Comparison of ENCODE assay signal across 9 cellular contexts in genomic region chr19:4295972-4296771, GRCh38. TPM values are rescaled to one million over a fixed set of nuclear protein-coding genes. Genes with fewer than 3 reads are reported as not detected.
DNase-seq lines count a peak whose midpoint lies in the region; ATAC-seq, FAIRE-seq and TF ChIP-seq lines count a peak whose summit lies in the region.
"Had no signal": no experiment of that assay in that cellular context is flagged by ENCODE, and none has a peak within 500 bp of the region (broad histone marks: within the 10 kb centered on the region; RNA-seq: fewer than 3 reads in every experiment).

No MANE protein-coding gene starts in this region.

- no peak for TF ChIP-seq RAD21 in HepG2 (CRISPR knock-in tag; IDR thresholded peaks at IDR 0.05)

- DNase-seq in HepG2 (ENCODE audit: low spot score) (no peak), right lobe of liver (no peak), NCI-H446 treated with DMSO at 0.1 percent for 48 hours (lab: John Stamatoyannopoulos, UW) (peak; percentile 88), frontal cortex (ENCODE audit: low spot score in 2 of 2) (peak; percentile 74 to 78), MM.1S (no peak), esophagus squamous epithelium (lab: John Stamatoyannopoulos, UW) (no peak), HPDE6-E6E7 (ENCODE audit: extremely low spot score) (no peak)
- no peak for DNase-seq in stimulated activated CD4-positive, alpha-beta T cell treated with anti-CD3 and anti-CD28 coated beads, Interleukin-2, amount 100 ng/mL, for 48 hours

- intact Hi-C loops in HepG2 (cut with micrococcal nuclease; ENCODE audit: unreplicated experiment) (no loop called here), right lobe of liver (cut with DNase I) (no loop called here), esophagus squamous epithelium (cut with DNase I) (no loop called here)

- peaks cover 0 to 2% of the 10 kb centered on the region in 2 experiments; a peak in 1 of 5 replicates for H3K27me3 ChIP-seq in HepG2 (ENCODE audit: control insufficient read depth in 1 of 2, insufficient read depth in 2 of 2, low read length in 2 of 2)
- no peaks in the 10 kb centered on the region for H3K27me3 ChIP-seq in right lobe of liver
- H3K27me3 ChIP-seq in MM.1S (replicated peaks; ENCODE audit: insufficient read depth, low read length), result peaks cover 82% of the 10 kb centered on the region
- H3K27me3 ChIP-seq in esophagus squamous epithelium, result peaks cover 0 to 35% (median 0%) of the 10 kb centered on the region in 4 donors

- no TSS peak for BruUV-seq in HepG2 (replicated peaks; lab: Mats Ljungman, UMichigan)

- TF ChIP-seq CTCF in HepG2 (CRISPR knock-in tag; IDR thresholded peaks at IDR 0.05) (no peak), right lobe of liver (IDR thresholded peaks at IDR 0.05) (no peak), MM.1S (IDR thresholded peaks at IDR 0.05; ENCODE audit: low read length) (no peak), esophagus squamous epithelium (IDR thresholded peaks at IDR 0.05) (no peak)

- WGBS in HepG2 (ENCODE audit: low lambda C conversion rate), result 54% methylated on average over 8 of the region's 14 CpGs
- 69% methylated on average over 11 of the region's 14 CpGs for WGBS in right lobe of liver (ENCODE audit: insufficient coverage, low coverage, low lambda C conversion rate, missing lambda C conversion rate)
- 15 to 53% methylated on average over 4 to 9 of the region's 14 CpGs for WGBS in esophagus squamous epithelium, 2 donors

- in situ Hi-C loops in HepG2 (cut with HindIII; ENCODE audit: extremely low pct_ligation_motif_present, low pct_unique_long_range_greater_than_20kb), result no loop called here

- H3K4me2 ChIP-seq in HepG2 (ENCODE audit: low read depth, low read length) (no peak overlapping the region), MM.1S (ENCODE audit: low read depth, low read length) (no peak overlapping the region)

- H3K9ac ChIP-seq in HepG2 (ENCODE audit: insufficient read depth, low read depth, low read length) (no peak overlapping the region), MM.1S (ENCODE audit: low read length) (no peak overlapping the region)

- POLR2A ChIA-PET in HepG2 (lab: Yijun Ruan, JAX), result interaction anchor here (0.6 to 3.1 kb wide), 2 partner anchors 14 kb away, joined by 3 to 19 read pairs; no protein-coding TSS in a partner anchor

- H3K4me3 ChIP-seq in HepG2 (replicated peaks in 1 of 3; ENCODE audit: insufficient read depth in 1 of 3, low read depth in 2 of 3, low read length in 3 of 3), result no peak overlapping the region
- no peak overlapping the region for H3K4me3 ChIP-seq in right lobe of liver
- no peak overlapping the region for H3K4me3 ChIP-seq in MM.1S (ENCODE audit: low read length)
- H3K4me3 ChIP-seq in esophagus squamous epithelium, result no peak overlapping the region

- CTCF ChIA-PET in HepG2 (lab: Yijun Ruan, JAX; ENCODE audit: low intra/inter-chr PET ratio, low total read pairs), result no interaction called here

- H3K36me3 ChIP-seq in HepG2 (replicated peaks in 1 of 2; ENCODE audit: control insufficient read depth in 1 of 2, insufficient read depth in 2 of 2, low read length in 2 of 2) (no peaks in the 10 kb centered on the region), right lobe of liver (no peaks in the 10 kb centered on the region), MM.1S (replicated peaks; ENCODE audit: insufficient read depth, low read length) (no peaks in the 10 kb centered on the region), esophagus squamous epithelium (no peaks in the 10 kb centered on the region)

- no peak overlapping the region for H3K27ac ChIP-seq in HepG2 (ENCODE audit: extremely low read length, insufficient read depth, low read length)
- no peak overlapping the region for H3K27ac ChIP-seq in right lobe of liver
- H3K27ac ChIP-seq in MM.1S (ENCODE audit: low read length), result no peak overlapping the region
- no peak overlapping the region for H3K27ac ChIP-seq in esophagus squamous epithelium

- H4K20me1 ChIP-seq in HepG2 (ENCODE audit: insufficient read depth, low read length), result no peaks in the 10 kb centered on the region
- H4K20me1 ChIP-seq in MM.1S (ENCODE audit: insufficient read depth, low read length), result no peaks in the 10 kb centered on the region

- no peaks in the 10 kb centered on the region for H3K9me2 ChIP-seq in MM.1S (replicated peaks; ENCODE audit: insufficient read depth, low read length)

- ATAC-seq in HepG2 (no peak), right lobe of liver (no peak)

- H3K4me1 ChIP-seq in HepG2 (ENCODE audit: insufficient read depth, low read length), result peaks cover 7% of the 10 kb centered on the region; the same call in 1 of the 2 replicates
- no peaks in the 10 kb centered on the region for H3K4me1 ChIP-seq in right lobe of liver
- no peaks in the 10 kb centered on the region for H3K4me1 ChIP-seq in MM.1S (ENCODE audit: low read length)
- H3K4me1 ChIP-seq in esophagus squamous epithelium, result no peaks in the 10 kb centered on the region

- no peak for TF ChIP-seq POLR2A in HepG2 (IDR thresholded peaks at IDR 0.05; ENCODE audit: insufficient read depth in 1 of 2, low read depth in 2 of 2, low read length in 2 of 2)
- no peak for TF ChIP-seq POLR2A in right lobe of liver (IDR thresholded peaks at IDR 0.05)
- TF ChIP-seq POLR2A in esophagus squamous epithelium (IDR thresholded peaks at IDR 0.05), result no peak

- FAIRE-seq in HepG2 (lab: Jason Lieb, UNC) (no peak), frontal cortex (lab: Jason Lieb, UNC) (no peak)
- FAIRE-seq: colon had no signal

- TF ChIP-seq EP300 in HepG2 (IDR thresholded peaks at IDR 0.05; ENCODE audit: low read depth in 2 of 2, low read length in 2 of 2), result no peak
- TF ChIP-seq EP300 in HepG2 (CRISPR knock-in tag; IDR thresholded peaks at IDR 0.05; ENCODE audit: borderline replicate concordance), result no peak

- H3K79me2 ChIP-seq in HepG2 (ENCODE audit: insufficient read depth, low read length) (no peaks in the 10 kb centered on the region), MM.1S (ENCODE audit: low read length) (no peaks in the 10 kb centered on the region)

- H2AFZ ChIP-seq in HepG2 (ENCODE audit: low read length) (no peak overlapping the region), MM.1S (ENCODE audit: low read length) (no peak overlapping the region)

- H3K9me3 ChIP-seq in HepG2 (ENCODE audit: low read length) (no peaks in the 10 kb centered on the region), right lobe of liver (no peaks in the 10 kb centered on the region), MM.1S (replicated peaks; ENCODE audit: insufficient read depth, low read length) (no peaks in the 10 kb centered on the region), esophagus squamous epithelium (no peaks in the 10 kb centered on the region)

- no peaks in the 10 kb centered on the region for H3F3A ChIP-seq in MM.1S (ENCODE audit: insufficient read depth, low read length)

RNA-seq across cellular contexts. Expression of gene TMIGD2, which starts 6.0 kb away (rescaled TPM):
- total RNA-seq in HepG2 (2016; rRNA removed; fragmentation: Illumina TruSeq; extraction: Trizol) (0.11 TPM in 1 of 2 replicates, not detected in the other), right lobe of liver (under 1 TPM in 2 of 6 experiments, not detected in 4; 0.24 to 0.32 TPM), frontal cortex (not detected), esophagus squamous epithelium (under 1 TPM in 3 of 4 donors, not detected in 1; 0.22 to 0.76 (median 0.38) TPM)
- total RNA-seq in HepG2 (2016; cell fraction: cytosol; rRNA removed; fragmentation: Illumina TruSeq; extraction: Trizol; ENCODE audit: low read depth), result 0.62 TPM in 1 of 2 replicates, not detected in the other
- total RNA-seq in HepG2 (2016; cell fraction: insoluble cytoplasmic fraction; rRNA removed; fragmentation: Illumina TruSeq; extraction: Trizol), result 0.19 TPM in 1 of 2 replicates, not detected in the other
- 0.22 and 0.31 TPM in 2 replicates for total RNA-seq in HepG2 (2016; cell fraction: membrane; rRNA removed; fragmentation: Illumina TruSeq; extraction: Trizol)
- total RNA-seq in HepG2 (2016; cell fraction: nucleus; rRNA removed; fragmentation: Illumina TruSeq; extraction: Trizol), result not detected in 2 replicates
- polyA plus RNA-seq in HepG2 (2011; rRNA removed), result 1.0 and 2.5 TPM in 2 replicates
- 1.9 and 2.2 TPM in 2 replicates for polyA plus RNA-seq in HepG2 (2011; cell fraction: cytosol; rRNA removed)
- 0.64 and 1.4 TPM in 2 replicates for polyA plus RNA-seq in HepG2 (2011; cell fraction: nucleus; rRNA removed)
- 1.5 and 4.1 TPM in 2 replicates for polyA plus RNA-seq in HepG2 (2012)
- polyA plus RNA-seq in HepG2 (2016; cell fraction: cytosol; fragmentation: Illumina TruSeq; extraction: Trizol; ENCODE audit: low read depth), result 0.17 and 0.42 TPM in 2 replicates
- polyA plus RNA-seq in HepG2 (2016; cell fraction: insoluble cytoplasmic fraction; fragmentation: Illumina TruSeq; extraction: Trizol; ENCODE audit: low read depth), result not detected in 2 replicates
- 0.15 and 0.16 TPM in 2 replicates for polyA plus RNA-seq in HepG2 (2016; cell fraction: membrane; fragmentation: Illumina TruSeq; extraction: Trizol; ENCODE audit: low read depth)
- not detected in 2 replicates for polyA plus RNA-seq in HepG2 (2016; cell fraction: nucleus; fragmentation: Illumina TruSeq; extraction: Trizol; ENCODE audit: insufficient read depth, low read depth)
- 0.48 TPM in 1 of 2 replicates, not detected in the other for polyA minus RNA-seq in HepG2 (2011; rRNA and poly(A)+ RNA removed; ENCODE audit: low replicate concordance)
- polyA minus RNA-seq in HepG2 (2011; cell fraction: cytosol; rRNA and poly(A)+ RNA removed), result 1.3 TPM in 1 of 2 replicates, not detected in the other
- polyA minus RNA-seq in HepG2 (2011; cell fraction: nucleus; rRNA and poly(A)+ RNA removed), result 0.62 TPM in 1 of 2 replicates, not detected in the other

RNA-seq across cellular contexts. Expression of gene FSD1, which starts 8.2 kb away (rescaled TPM):
- 0.29 TPM in 1 of 2 replicates, not detected in the other for total RNA-seq in HepG2 (2016; rRNA removed; fragmentation: Illumina TruSeq; extraction: Trizol)
- total RNA-seq in HepG2 (2016; cell fraction: cytosol; rRNA removed; fragmentation: Illumina TruSeq; extraction: Trizol; ENCODE audit: low read depth), result 0.18 TPM in 1 of 2 replicates, not detected in the other
- 0.22 TPM in 1 of 2 replicates, not detected in the other for total RNA-seq in HepG2 (2016; cell fraction: insoluble cytoplasmic fraction; rRNA removed; fragmentation: Illumina TruSeq; extraction: Trizol)
- 0.12 and 0.45 TPM in 2 replicates for total RNA-seq in HepG2 (2016; cell fraction: membrane; rRNA removed; fragmentation: Illumina TruSeq; extraction: Trizol)
- total RNA-seq in HepG2 (2016; cell fraction: nucleus; rRNA removed; fragmentation: Illumina TruSeq; extraction: Trizol), result not detected in 2 replicates
- polyA plus RNA-seq in HepG2 (2011; rRNA removed), result 0.66 and 1.4 TPM in 2 replicates
- 0.81 and 1.2 TPM in 2 replicates for polyA plus RNA-seq in HepG2 (2011; cell fraction: cytosol; rRNA removed)
- polyA plus RNA-seq in HepG2 (2011; cell fraction: nucleus; rRNA removed), result 1.8 and 2.7 TPM in 2 replicates
- 0.82 and 1.7 TPM in 2 replicates for polyA plus RNA-seq in HepG2 (2012)
- polyA plus RNA-seq in HepG2 (2016; cell fraction: cytosol; fragmentation: Illumina TruSeq; extraction: Trizol; ENCODE audit: low read depth), result 0.24 and 0.59 TPM in 2 replicates
- polyA plus RNA-seq in HepG2 (2016; cell fraction: insoluble cytoplasmic fraction; fragmentation: Illumina TruSeq; extraction: Trizol; ENCODE audit: low read depth), result not detected in 2 replicates
- polyA plus RNA-seq in HepG2 (2016; cell fraction: membrane; fragmentation: Illumina TruSeq; extraction: Trizol; ENCODE audit: low read depth), result not detected in 2 replicates
- polyA plus RNA-seq in HepG2 (2016; cell fraction: nucleus; fragmentation: Illumina TruSeq; extraction: Trizol; ENCODE audit: insufficient read depth, low read depth), result 0.31 and 0.41 TPM in 2 replicates
- 0.58 and 1.4 TPM in 2 replicates for polyA minus RNA-seq in HepG2 (2011; rRNA and poly(A)+ RNA removed; ENCODE audit: low replicate concordance)
- 0.40 TPM in 1 of 2 replicates, not detected in the other for polyA minus RNA-seq in HepG2 (2011; cell fraction: cytosol; rRNA and poly(A)+ RNA removed)
- 0.37 TPM in 1 of 2 replicates, not detected in the other for polyA minus RNA-seq in HepG2 (2011; cell fraction: nucleus; rRNA and poly(A)+ RNA removed)
- total RNA-seq in right lobe of liver, result 1 to 10 TPM in 1 of 6 experiments, under 1 TPM in 3, not detected in 2; 0.19 to 2.2 (median 0.52) TPM
- total RNA-seq in frontal cortex, result 38.7 TPM
- under 1 TPM in 2 of 4 donors, not detected in 2; 0.18 to 0.61 TPM for total RNA-seq in esophagus squamous epithelium

RNA-seq across cellular contexts. Expression of gene SHD, which starts 17.1 kb away (rescaled TPM):
- total RNA-seq in HepG2 (2016; rRNA removed; fragmentation: Illumina TruSeq; extraction: Trizol) (0.11 TPM in 1 of 2 replicates, not detected in the other), right lobe of liver (1 to 10 TPM; 1.7 to 9.7 (median 6.4) TPM), frontal cortex (2.0 TPM), esophagus squamous epithelium (not detected)
- total RNA-seq in HepG2 (2016; cell fraction: cytosol; rRNA removed; fragmentation: Illumina TruSeq; extraction: Trizol; ENCODE audit: low read depth), result 0.40 TPM in 1 of 2 replicates, not detected in the other
- 0.30 TPM in 1 of 2 replicates, not detected in the other for total RNA-seq in HepG2 (2016; cell fraction: insoluble cytoplasmic fraction; rRNA removed; fragmentation: Illumina TruSeq; extraction: Trizol)
- total RNA-seq in HepG2 (2016; cell fraction: membrane; rRNA removed; fragmentation: Illumina TruSeq; extraction: Trizol), result 0.45 and 1.1 TPM in 2 replicates
- not detected in 2 replicates for total RNA-seq in HepG2 (2016; cell fraction: nucleus; rRNA removed; fragmentation: Illumina TruSeq; extraction: Trizol)
- polyA plus RNA-seq in HepG2 (2011; rRNA removed), result 0.20 and 0.42 TPM in 2 replicates
- polyA plus RNA-seq in HepG2 (2011; cell fraction: cytosol; rRNA removed), result 0.46 TPM in 1 of 2 replicates, not detected in the other
- polyA plus RNA-seq in HepG2 (2011; cell fraction: nucleus; rRNA removed), result 0.48 and 0.61 TPM in 2 replicates
- 0.36 and 0.79 TPM in 2 replicates for polyA plus RNA-seq in HepG2 (2012)
- polyA plus RNA-seq in HepG2 (2016; cell fraction: cytosol; fragmentation: Illumina TruSeq; extraction: Trizol; ENCODE audit: low read depth), result 0.31 and 1.3 TPM in 2 replicates
- polyA plus RNA-seq in HepG2 (2016; cell fraction: insoluble cytoplasmic fraction; fragmentation: Illumina TruSeq; extraction: Trizol; ENCODE audit: low read depth), result 1.1 TPM in 1 of 2 replicates, not detected in the other
- 0.63 and 0.70 TPM in 2 replicates for polyA plus RNA-seq in HepG2 (2016; cell fraction: membrane; fragmentation: Illumina TruSeq; extraction: Trizol; ENCODE audit: low read depth)
- polyA plus RNA-seq in HepG2 (2016; cell fraction: nucleus; fragmentation: Illumina TruSeq; extraction: Trizol; ENCODE audit: insufficient read depth, low read depth), result not detected in 2 replicates
- 0.14 TPM in 1 of 2 replicates, not detected in the other for polyA minus RNA-seq in HepG2 (2011; rRNA and poly(A)+ RNA removed; ENCODE audit: low replicate concordance)
- polyA minus RNA-seq in HepG2 (2011; cell fraction: cytosol; rRNA and poly(A)+ RNA removed), result not detected in 2 replicates
- polyA minus RNA-seq in HepG2 (2011; cell fraction: nucleus; rRNA and poly(A)+ RNA removed), result not detected in 2 replicates

RNA-seq across cellular contexts. Expression of gene STAP2, which starts 42.5 kb away (rescaled TPM):
- total RNA-seq in HepG2 (2016; rRNA removed; fragmentation: Illumina TruSeq; extraction: Trizol), result 39.0 and 43.1 TPM in 2 replicates
- total RNA-seq in HepG2 (2016; cell fraction: cytosol; rRNA removed; fragmentation: Illumina TruSeq; extraction: Trizol; ENCODE audit: low read depth), result 9.7 and 11.5 TPM in 2 replicates
- total RNA-seq in HepG2 (2016; cell fraction: insoluble cytoplasmic fraction; rRNA removed; fragmentation: Illumina TruSeq; extraction: Trizol), result 42.4 and 43.7 TPM in 2 replicates
- 14.0 and 15.6 TPM in 2 replicates for total RNA-seq in HepG2 (2016; cell fraction: membrane; rRNA removed; fragmentation: Illumina TruSeq; extraction: Trizol)
- 14.8 and 19.2 TPM in 2 replicates for total RNA-seq in HepG2 (2016; cell fraction: nucleus; rRNA removed; fragmentation: Illumina TruSeq; extraction: Trizol)
- 43.7 and 56.0 TPM in 2 replicates for polyA plus RNA-seq in HepG2 (2011; rRNA removed)
- 51.4 and 52.1 TPM in 2 replicates for polyA plus RNA-seq in HepG2 (2011; cell fraction: cytosol; rRNA removed)
- 86.7 and 88.3 TPM in 2 replicates for polyA plus RNA-seq in HepG2 (2011; cell fraction: nucleus; rRNA removed)
- polyA plus RNA-seq in HepG2 (2012), result 23.6 and 28.4 TPM in 2 replicates
- 9.7 and 10.2 TPM in 2 replicates for polyA plus RNA-seq in HepG2 (2016; cell fraction: cytosol; fragmentation: Illumina TruSeq; extraction: Trizol; ENCODE audit: low read depth)
- 40.0 and 44.1 TPM in 2 replicates for polyA plus RNA-seq in HepG2 (2016; cell fraction: insoluble cytoplasmic fraction; fragmentation: Illumina TruSeq; extraction: Trizol; ENCODE audit: low read depth)
- polyA plus RNA-seq in HepG2 (2016; cell fraction: membrane; fragmentation: Illumina TruSeq; extraction: Trizol; ENCODE audit: low read depth), result 14.2 and 14.5 TPM in 2 replicates
- polyA plus RNA-seq in HepG2 (2016; cell fraction: nucleus; fragmentation: Illumina TruSeq; extraction: Trizol; ENCODE audit: insufficient read depth, low read depth), result 43.0 and 48.7 TPM in 2 replicates
- polyA minus RNA-seq in HepG2 (2011; rRNA and poly(A)+ RNA removed; ENCODE audit: low replicate concordance), result 0.07 and 31.4 TPM in 2 replicates
- 15.3 and 25.5 TPM in 2 replicates for polyA minus RNA-seq in HepG2 (2011; cell fraction: cytosol; rRNA and poly(A)+ RNA removed)
- 6.3 and 10.3 TPM in 2 replicates for polyA minus RNA-seq in HepG2 (2011; cell fraction: nucleus; rRNA and poly(A)+ RNA removed)
- total RNA-seq in right lobe of liver, result 10 to 100 TPM; 21.4 to 51.5 (median 43.0) TPM
- total RNA-seq in frontal cortex, result 0.82 TPM
- 100 to 1,000 TPM in 1 of 4 donors, 10 to 100 TPM in 3; 61.4 to 131 (median 82.5) TPM for total RNA-seq in esophagus squamous epithelium

RNA-seq across cellular contexts. Expression of gene MPND, which starts 47.2 kb away (rescaled TPM):
- total RNA-seq in HepG2 (2016; rRNA removed; fragmentation: Illumina TruSeq; extraction: Trizol) (12.9 and 15.8 TPM in 2 replicates), right lobe of liver (10 to 100 TPM in 5 of 6 experiments, 1 to 10 TPM in 1; 6.4 to 21.7 (median 19.6) TPM), frontal cortex (18.8 TPM), esophagus squamous epithelium (10 to 100 TPM in 1 of 4 donors, 1 to 10 TPM in 3; 2.5 to 11.1 (median 6.5) TPM)
- 16.5 and 20.0 TPM in 2 replicates for total RNA-seq in HepG2 (2016; cell fraction: cytosol; rRNA removed; fragmentation: Illumina TruSeq; extraction: Trizol; ENCODE audit: low read depth)
- 13.8 and 14.3 TPM in 2 replicates for total RNA-seq in HepG2 (2016; cell fraction: insoluble cytoplasmic fraction; rRNA removed; fragmentation: Illumina TruSeq; extraction: Trizol)
- 26.2 and 26.3 TPM in 2 replicates for total RNA-seq in HepG2 (2016; cell fraction: membrane; rRNA removed; fragmentation: Illumina TruSeq; extraction: Trizol)
- 9.0 and 14.0 TPM in 2 replicates for total RNA-seq in HepG2 (2016; cell fraction: nucleus; rRNA removed; fragmentation: Illumina TruSeq; extraction: Trizol)
- polyA plus RNA-seq in HepG2 (2011; rRNA removed), result 10.8 and 12.5 TPM in 2 replicates
- polyA plus RNA-seq in HepG2 (2011; cell fraction: cytosol; rRNA removed), result 9.6 and 14.7 TPM in 2 replicates
- 11.4 TPM in 2 replicates for polyA plus RNA-seq in HepG2 (2011; cell fraction: nucleus; rRNA removed)
- 9.9 and 11.7 TPM in 2 replicates for polyA plus RNA-seq in HepG2 (2012)
- 26.1 and 31.1 TPM in 2 replicates for polyA plus RNA-seq in HepG2 (2016; cell fraction: cytosol; fragmentation: Illumina TruSeq; extraction: Trizol; ENCODE audit: low read depth)
- polyA plus RNA-seq in HepG2 (2016; cell fraction: insoluble cytoplasmic fraction; fragmentation: Illumina TruSeq; extraction: Trizol; ENCODE audit: low read depth), result 16.6 and 21.7 TPM in 2 replicates
- 33.3 and 33.5 TPM in 2 replicates for polyA plus RNA-seq in HepG2 (2016; cell fraction: membrane; fragmentation: Illumina TruSeq; extraction: Trizol; ENCODE audit: low read depth)
- polyA plus RNA-seq in HepG2 (2016; cell fraction: nucleus; fragmentation: Illumina TruSeq; extraction: Trizol; ENCODE audit: insufficient read depth, low read depth), result 16.7 and 20.2 TPM in 2 replicates
- 6.7 and 17.0 TPM in 2 replicates for polyA minus RNA-seq in HepG2 (2011; rRNA and poly(A)+ RNA removed; ENCODE audit: low replicate concordance)
- polyA minus RNA-seq in HepG2 (2011; cell fraction: cytosol; rRNA and poly(A)+ RNA removed), result 7.6 and 9.1 TPM in 2 replicates
- polyA minus RNA-seq in HepG2 (2011; cell fraction: nucleus; rRNA and poly(A)+ RNA removed), result 6.7 and 7.2 TPM in 2 replicates

Comparison
In these comparisons a context has a peak if more than half of its experiments do, and no peak if none do; other contexts are left out.
1. DNase-seq: peak in NCI-H446 treated with DMSO at 0.1 percent for 48 hours (single experiment) and frontal cortex (2 of 2); none in HepG2 (single experiment), right lobe of liver (0 of 3), MM.1S (single experiment), stimulated activated CD4-positive, alpha-beta T cell treated with anti-CD3 and anti-CD28 coated beads, Interleukin-2, amount 100 ng/mL, for 48 hours (0 of 2), esophagus squamous epithelium (single experiment) and HPDE6-E6E7 (single experiment).
2. RNA of gene FSD1, which starts 8.2 kb away (total RNA-seq): 38.7 TPM in frontal cortex (single experiment); 0.19 to 2.2 TPM in right lobe of liver, 0.12 to 0.45 TPM in HepG2 and 0.18 to 0.61 TPM in esophagus squamous epithelium; every median in the first group is over 10 times any median in the second.